ENCODE assay signal across 12 cellular contexts in genomic region chr1:225996946-225997545, GRCh38. TPM values are rescaled to one million over a fixed set of nuclear protein-coding genes. Genes with fewer than 3 reads are reported as not detected.
DNase-seq lines count a peak whose midpoint lies in the region; ATAC-seq, FAIRE-seq and TF ChIP-seq lines count a peak whose summit lies in the region.
"Had no signal": no experiment of that assay in that cellular context is flagged by ENCODE, and none has a peak within 500 bp of the region (broad histone marks: within the 10 kb centered on the region; RNA-seq: fewer than 3 reads in every experiment).

No MANE protein-coding gene starts in this region.

- no peak for FAIRE-seq in pancreas (lab: Jason Lieb, UNC)

- H2BK20ac ChIP-seq in IMR-90 (ENCODE audit: low read depth, low read length), result no peak overlapping the region

- no TSS peak for BruUV-seq in IMR-90 (replicated peaks; lab: Mats Ljungman, UMichigan)

- H2BK5ac ChIP-seq in IMR-90 (ENCODE audit: low read depth, low read length, poor library complexity, severe bottlenecking), result no peak overlapping the region

- H2BK15ac ChIP-seq in IMR-90 (ENCODE audit: low read depth, low read length), result no peak overlapping the region

- H3K23ac ChIP-seq in IMR-90 (ENCODE audit: low read depth, low read length), result no peak overlapping the region

- peaks cover 63% of the 10 kb centered on the region for H3K4me1 Mint-ChIP-seq in CD4-positive, alpha-beta T cell (ENCODE audit: low read depth)
- H3K4me1 Mint-ChIP-seq in activated naive CD8-positive, alpha-beta T cell (ENCODE audit: low read depth), result peaks cover 64% of the 10 kb centered on the region
- H3K4me1 Mint-ChIP-seq in mesothelial cell of epicardium, result peaks cover 33% of the 10 kb centered on the region

- no peaks in the 10 kb centered on the region for H3K27me3 Mint-ChIP-seq in CD4-positive, alpha-beta T cell
- H3K27me3 Mint-ChIP-seq in activated naive CD8-positive, alpha-beta T cell, result no peaks in the 10 kb centered on the region
- H3K27me3 Mint-ChIP-seq in mesothelial cell of epicardium (ENCODE audit: low read depth), result no peaks in the 10 kb centered on the region

- no peak overlapping the region for H2AK5ac ChIP-seq in IMR-90 (ENCODE audit: low read depth, low read length)

- no peak for TF ChIP-seq CTCF in CD4-positive, alpha-beta T cell (IDR thresholded peaks at IDR 0.05)
- TF ChIP-seq CTCF in IMR-90 (conservative IDR thresholded peaks at IDR 0.05; ENCODE audit: low read depth, low read length) (no peak), mesothelial cell of epicardium (IDR thresholded peaks at IDR 0.05; ENCODE audit: unreplicated experiment) (no peak), pancreas (IDR thresholded peaks at IDR 0.05) (no peak), lower lobe of right lung (IDR thresholded peaks at IDR 0.05) (no peak)

- H3K36me3 ChIP-seq in IMR-90 (ENCODE audit: control insufficient read depth, insufficient read depth, low read length) (peaks cover 17% of the 10 kb centered on the region), pancreas (peaks cover 0 to 15% (median 14%) of the 10 kb centered on the region in 3 donors), lower lobe of right lung (peaks cover 35% of the 10 kb centered on the region)

- peak overlapping the region; percentile 80 for H3K27ac Mint-ChIP-seq in CD4-positive, alpha-beta T cell
- H3K27ac Mint-ChIP-seq in activated naive CD8-positive, alpha-beta T cell, result peak overlapping the region; percentile 84
- H3K27ac Mint-ChIP-seq in mesothelial cell of epicardium, result no peak overlapping the region

- no peak overlapping the region for H3K4me2 ChIP-seq in IMR-90 (ENCODE audit: low read depth, low read length)

- H3K27me3 ChIP-seq in CD4-positive, alpha-beta T cell (ENCODE audit: control insufficient read depth, insufficient read depth, low read length), result no peaks in the 10 kb centered on the region
- no peaks in the 10 kb centered on the region for H3K27me3 ChIP-seq in IMR-90 (ENCODE audit: control insufficient read depth, insufficient read depth, low read length)
- no peaks in the 10 kb centered on the region for H3K27me3 ChIP-seq in pancreas
- no peaks in the 10 kb centered on the region for H3K27me3 ChIP-seq in lower lobe of right lung (ENCODE audit: low read depth)

- H3K14ac ChIP-seq in IMR-90 (replicated peaks; ENCODE audit: low read depth, low read length), result no peak overlapping the region

- no peak overlapping the region for H2AK9ac ChIP-seq in IMR-90 (replicated peaks; ENCODE audit: low read depth, low read length, poor library complexity)

- H3K79me1 ChIP-seq in IMR-90 (ENCODE audit: low read depth in 1 of 2, low read length in 2 of 2), result peaks cover 12 to 40% of the 10 kb centered on the region in 2 experiments

- H3K9me1 ChIP-seq in IMR-90 (ENCODE audit: insufficient read depth, low read length), result no peaks in the 10 kb centered on the region

- peaks cover 7% of the 10 kb centered on the region; the same call in 1 of the 2 replicates for H3K4me1 ChIP-seq in IMR-90 (ENCODE audit: control insufficient read depth, insufficient read depth, low read length)
- H3K4me1 ChIP-seq in pancreas, result peaks cover 34 to 47% (median 46%) of the 10 kb centered on the region in 3 donors
- peaks cover 61% of the 10 kb centered on the region for H3K4me1 ChIP-seq in lower lobe of right lung

- intact Hi-C loops in CD4-positive, alpha-beta T cell (cut with DNase I, micrococcal nuclease), result loop anchor here in 1 of 2 experiments (5.0 kb wide), 4 partner anchors 75 to 570 kb away; partner anchors contain the start of genes LBR, PYCR2 and SRP9
- intact Hi-C loops in IMR-90 (cut with micrococcal nuclease) (no loop called here), pancreas (cut with DNase I) (no loop called here), lower lobe of right lung (cut with DNase I) (no loop called here)

- no peak overlapping the region for H3K27ac ChIP-seq in CD4-positive, alpha-beta T cell (ENCODE audit: low read depth, low read length)
- H3K27ac ChIP-seq in IMR-90 (ENCODE audit: insufficient read depth, low read length), result no peak overlapping the region
- no peak overlapping the region for H3K27ac ChIP-seq in pancreas
- no peak overlapping the region for H3K27ac ChIP-seq in lower lobe of right lung
- H3K27ac ChIP-seq: thoracic aorta had no signal

- CTCF ChIA-PET in CD4-positive, alpha-beta T cell (lab: Charles Lee), result interaction anchor here (2.6 to 2.9 kb wide), 2 partner anchors 10 to 68 kb away, joined by 12 to 13 read pairs; no protein-coding TSS in a partner anchor
- CTCF ChIA-PET in IMR-90 (lab: Yijun Ruan, JAX), result interaction anchor here (0.6 to 1.5 kb wide), 3 partner anchors 9 to 522 kb away, joined by 3 to 6 read pairs (median 3); no protein-coding TSS in a partner anchor

- no CpG with 5 or more reads among the region's 5 CpGs for WGBS in IMR-90 (ENCODE audit: extremely low coverage in 2 of 2, insufficient read length in 1 of 2), 2 experiments
- 29 to 37% methylated on average over 5 of the region's 5 CpGs for WGBS in pancreas, 2 donors

- no peak overlapping the region for H4K91ac ChIP-seq in IMR-90 (ENCODE audit: insufficient read depth, low read depth, low read length)

- H3K56ac ChIP-seq in IMR-90 (ENCODE audit: extremely low read depth, insufficient read depth, low read length), result no peak overlapping the region

- H3K4me3 Mint-ChIP-seq in CD4-positive, alpha-beta T cell, result peak overlapping the region; percentile 85
- H3K4me3 Mint-ChIP-seq in activated naive CD8-positive, alpha-beta T cell, result peak overlapping the region; percentile 100
- H3K4me3 Mint-ChIP-seq in mesothelial cell of epicardium, result peak overlapping the region; percentile 47

- no peak overlapping the region for H3K4me3 ChIP-seq in IMR-90 (ENCODE audit: insufficient read depth, low read depth, low read length)
- peak overlapping the region in 1 of 4 donors; percentile 67 for H3K4me3 ChIP-seq in pancreas
- H3K4me3 ChIP-seq in lower lobe of right lung, result no peak overlapping the region

- no peak overlapping the region for H3K18ac ChIP-seq in IMR-90 (ENCODE audit: low read depth, low read length)

- H3K9ac ChIP-seq in IMR-90 (ENCODE audit: low read depth, low read length), result no peak overlapping the region

- no peak overlapping the region for H4K8ac ChIP-seq in IMR-90 (ENCODE audit: low read depth in 2 of 2, low read length in 2 of 2)

- H4K5ac ChIP-seq in IMR-90 (ENCODE audit: low read depth, low read length), result no peak overlapping the region

- H4K20me1 ChIP-seq in IMR-90 (ENCODE audit: insufficient read depth, low read length), result peaks cover 11% of the 10 kb centered on the region; the same call in 1 of the 2 replicates

- no peak overlapping the region for H2AFZ ChIP-seq in IMR-90 (replicated peaks; ENCODE audit: low read length, poor library complexity)

- H3K36me3 Mint-ChIP-seq in CD4-positive, alpha-beta T cell (ENCODE audit: low read depth), result peaks cover 65% of the 10 kb centered on the region
- peaks cover 9% of the 10 kb centered on the region for H3K36me3 Mint-ChIP-seq in activated naive CD8-positive, alpha-beta T cell
- peaks cover 11% of the 10 kb centered on the region for H3K36me3 Mint-ChIP-seq in mesothelial cell of epicardium

- no peaks in the 10 kb centered on the region for H3K9me3 Mint-ChIP-seq in CD4-positive, alpha-beta T cell
- H3K9me3 Mint-ChIP-seq in activated naive CD8-positive, alpha-beta T cell (ENCODE audit: low read depth), result no peaks in the 10 kb centered on the region
- H3K9me3 Mint-ChIP-seq in mesothelial cell of epicardium, result no peaks in the 10 kb centered on the region

- H2BK120ac ChIP-seq in IMR-90 (ENCODE audit: low read depth, low read length), result no peak overlapping the region

- ATAC-seq in CD4-positive, alpha-beta T cell (ENCODE audit: poor library complexity), result no peak
- ATAC-seq in IMR-90 (ENCODE audit: low read depth), result no peak
- ATAC-seq in pancreas, result no peak
- ATAC-seq in lower lobe of right lung, result no peak

- no peak for TF ChIP-seq RAD21 in IMR-90 (IDR thresholded peaks at IDR 0.05; ENCODE audit: low read length)

- POLR2A ChIA-PET in CD4-positive, alpha-beta T cell (lab: Charles Lee), result interaction anchor here (0.6 to 14.9 kb wide), 2 partner anchors 9 to 65 kb away, joined by 3 to 750 read pairs; partner anchors contain the start of gene H3-3A
- POLR2A ChIA-PET in IMR-90 (lab: Charles Lee; ENCODE audit: unreplicated experiment), result interaction anchor here (0.6 kb wide), 1 partner anchor 27 kb away, joined by 3 read pairs; no protein-coding TSS in a partner anchor

- in situ Hi-C loops in IMR-90 (cut with MboI; ENCODE audit: low sequenced_read_pairs), result no loop called here

- no peak for DNase-seq in CD4-positive, alpha-beta T cell
- DNase-seq in IMR-90, result peak; percentile 47
- no peak for DNase-seq in mesothelial cell of epicardium (ENCODE audit: low spot score in 2 of 2, unreplicated experiment in 2 of 2)
- no peak for DNase-seq in middle frontal gyrus (ENCODE audit: extremely low spot score, low spot score)
- DNase-seq in pancreas, result no peak
- no peak for DNase-seq in HT-29 (ENCODE audit: low spot score)
- DNase-seq in lower lobe of right lung, result no peak
- DNase-seq: activated gamma-delta T cell treated with Interleukin-2 at 50 U/mL for 16 hours, DMS153, NCI-H187 had no signal

- dilution Hi-C loops in IMR-90 (cut with HindIII; ENCODE audit: low sequenced_read_pairs, unreplicated experiment), result loop anchor here (25.0 kb wide), 1 partner anchor 535 kb away; no protein-coding TSS in a partner anchor

- no peak overlapping the region for H3K4ac ChIP-seq in IMR-90 (ENCODE audit: low read depth, low read length)

- no peaks in the 10 kb centered on the region for H3K9me3 ChIP-seq in CD4-positive, alpha-beta T cell (ENCODE audit: control insufficient read depth, low read length)
- H3K9me3 ChIP-seq in IMR-90 (ENCODE audit: control insufficient read depth, insufficient read depth, low read length) (no peaks in the 10 kb centered on the region), pancreas (no peaks in the 10 kb centered on the region), lower lobe of right lung (no peaks in the 10 kb centered on the region)
- H3K9me3 ChIP-seq: thoracic aorta had no signal

- TF ChIP-seq POLR2A in IMR-90 (IDR thresholded peaks at IDR 0.05; ENCODE audit: low read depth, low read length), result no peak

RNA-seq across cellular contexts. Expression of gene SDE2, which starts 2.1 kb away (rescaled TPM):
- total RNA-seq in CD4-positive, alpha-beta T cell, result 10 to 100 TPM; 48.2 to 49.3 TPM
- 14.7 and 29.4 TPM in 2 replicates for total RNA-seq in IMR-90 (2012; rRNA removed)
- 7.2 and 8.5 TPM in 2 replicates for polyA plus RNA-seq in IMR-90 (2012; rRNA removed)
- 2.4 and 3.4 TPM in 2 replicates for polyA plus RNA-seq in IMR-90 (2012; cell fraction: cytosol; rRNA removed)
- 2.5 and 11.2 TPM in 2 replicates for polyA plus RNA-seq in IMR-90 (2012; cell fraction: nucleus; rRNA removed; ENCODE audit: low replicate concordance)
- total RNA-seq in mesothelial cell of epicardium, result 21.2 to 22.9 TPM (median 21.5 TPM) in 3 replicates
- 10 to 100 TPM in 1 of 6 donors, 1 to 10 TPM in 5; 6.8 to 12.4 (median 9.4) TPM for total RNA-seq in pancreas
- polyA plus RNA-seq in pancreas, result 1 to 10 TPM; 3.3 to 6.6 TPM
- total RNA-seq in HT-29 (2014; rRNA removed; shearing (Covaris generic)), result 13.1 and 13.8 TPM in 2 replicates
- 18.4 TPM for total RNA-seq in lower lobe of right lung

RNA-seq across cellular contexts. Expression of gene LEFTY2, which starts 56.0 kb away (rescaled TPM):
- not detected for total RNA-seq in CD4-positive, alpha-beta T cell
- total RNA-seq in IMR-90 (2012; rRNA removed) (not detected in 2 replicates), mesothelial cell of epicardium (0.38 to 0.74 TPM (median 0.57 TPM) in 3 replicates), pancreas (10 to 100 TPM in 1 of 6 donors, under 1 TPM in 1, not detected in 4; 0.09 to 16.3 TPM), lower lobe of right lung (1.2 TPM)
- polyA plus RNA-seq in IMR-90 (2012; rRNA removed) (not detected in 2 replicates), pancreas (1 to 10 TPM in 1 of 2 donors, under 1 TPM in 1; 0.07 to 1.4 TPM)
- not detected in 2 replicates for polyA plus RNA-seq in IMR-90 (2012; cell fraction: cytosol; rRNA removed)
- polyA plus RNA-seq in IMR-90 (2012; cell fraction: nucleus; rRNA removed; ENCODE audit: low replicate concordance), result not detected in 2 replicates
- total RNA-seq in HT-29 (2014; rRNA removed; shearing (Covaris generic)), result not detected in 2 replicates

Comparison
In these comparisons a context has a peak if more than half of its experiments do, and no peak if none do; other contexts are left out.
1. H3K4me3 Mint-ChIP-seq: peak in every context shown above with its lines; median percentile 100 in activated naive CD8-positive, alpha-beta T cell; 85 in CD4-positive, alpha-beta T cell; 47 in mesothelial cell of epicardium.